In the genomic region with DNA sequence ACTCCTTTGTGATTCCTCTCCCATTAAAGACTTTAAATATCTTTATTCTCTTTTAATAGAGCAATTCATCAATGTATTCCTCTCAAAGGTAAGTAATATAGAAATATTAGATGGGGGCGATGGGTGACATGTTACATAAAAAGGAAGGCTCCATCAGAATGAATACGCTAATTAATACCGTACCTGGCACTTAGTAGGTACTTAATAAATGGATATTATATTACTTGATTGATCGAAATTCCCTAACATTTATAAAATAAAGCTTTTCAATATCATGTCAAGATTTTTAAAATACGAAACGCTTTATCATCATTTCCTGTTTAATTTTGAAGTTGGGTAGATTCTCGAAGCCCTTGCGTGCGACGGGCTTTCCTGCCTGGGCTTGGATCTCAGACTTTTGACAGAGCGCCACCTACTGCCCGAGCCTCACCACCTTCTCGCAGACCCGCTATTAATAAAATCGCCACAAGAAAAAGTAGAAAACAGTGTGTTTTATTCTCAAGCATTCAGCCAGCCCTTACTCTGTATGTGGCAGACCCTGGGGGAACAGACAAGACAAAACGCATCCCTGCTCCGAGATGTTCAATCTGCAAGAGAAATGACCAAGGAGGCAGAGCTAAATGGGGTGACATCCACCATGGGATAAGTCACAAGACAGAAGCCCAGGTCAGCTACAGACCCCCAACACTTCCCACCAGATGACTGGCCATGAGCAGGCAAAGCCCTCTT, we compare ENCODE assay signal across 9 cellular contexts.
DNase-seq lines count a peak whose midpoint lies in the region; ATAC-seq, FAIRE-seq and TF ChIP-seq lines count a peak whose summit lies in the region.
"Had no signal": no experiment of that assay in that cellular context is flagged by ENCODE, and none has a peak within 500 bp of the region (broad histone marks: within the 10 kb centered on the region; RNA-seq: fewer than 3 reads in every experiment).

No MANE protein-coding gene starts in this region.

- H3K9me3 Mint-ChIP-seq in activated naive CD4-positive, alpha-beta T cell treated with anti-CD3 and anti-CD28 coated beads, Interleukin-2, amount 10 ng/mL, durations not matched to agents 7 days and 5 days, result peaks cover 3% of the 10 kb centered on the region

- peak; percentile 78 for TF ChIP-seq CTCF in psoas muscle (IDR thresholded peaks at IDR 0.05)

- peak overlapping the region; percentile 57 for H3K9ac ChIP-seq in SK-N-MC (ENCODE audit: insufficient read length)

- DNase-seq in DMS114 treated with DMSO at 0.1 percent for 48 hours (lab: John Stamatoyannopoulos, UW; ENCODE audit: unreplicated experiment), result peak; percentile 64
- peak; percentile 69 for DNase-seq in HuH-7 (ENCODE audit: low spot score)
- no peak for DNase-seq in SK-N-MC (ENCODE audit: low read depth, low spot score)
- DNase-seq in activated naive CD4-positive, alpha-beta T cell treated with anti-CD3 and anti-CD28 coated beads, Interleukin-2, amount 10 ng/mL, durations not matched to agents 7 days and 5 days, result peak; percentile 87
- DNase-seq in head of caudate nucleus, result peak; percentile 75 to 93 (median 85)
- DNase-seq in psoas muscle, result peak; percentile 70 to 88
- peak; percentile 76 for DNase-seq in urothelium cell line (ENCODE audit: low spot score)

- CTCF ChIA-PET in activated naive CD4-positive, alpha-beta T cell treated with anti-CD3 and anti-CD28 coated beads, Interleukin-2, amount 10 ng/mL, durations not matched to agents 7 days and 5 days (lab: Charles Lee), result interaction anchor here (0.6 to 2.4 kb wide), 31 partner anchors 8 to 761 kb away, joined by 3 to 19 read pairs (median 3); no protein-coding TSS in a partner anchor

- H3K27me3 Mint-ChIP-seq in activated naive CD4-positive, alpha-beta T cell treated with anti-CD3 and anti-CD28 coated beads, Interleukin-2, amount 10 ng/mL, durations not matched to agents 7 days and 5 days, result peaks cover 8% of the 10 kb centered on the region

- H3K27ac ChIP-seq in SK-N-MC (no peak overlapping the region), psoas muscle (peak overlapping the region; percentile 61)
- H3K27ac ChIP-seq: epithelial cell of prostate had no signal

- H3K27me3 ChIP-seq in psoas muscle (ENCODE audit: insufficient read depth in 3 of 3, low read length in 2 of 3), result no peaks in the 10 kb centered on the region

- no peak for FAIRE-seq in urothelium cell line (lab: Jason Lieb, UNC)

- H3K4me1 ChIP-seq in psoas muscle, result peaks cover 6% of the 10 kb centered on the region

- ATAC-seq in psoas muscle, result peak; percentile 79 to 92 (median 83)
- no peak for ATAC-seq in HG03571 (IDR thresholded peaks at IDR 0.05; ENCODE audit: unreplicated experiment)

- H3K4me1 Mint-ChIP-seq in activated naive CD4-positive, alpha-beta T cell treated with anti-CD3 and anti-CD28 coated beads, Interleukin-2, amount 10 ng/mL, durations not matched to agents 7 days and 5 days, result peaks cover 9% of the 10 kb centered on the region

- H3K36me3 ChIP-seq in SK-N-MC (ENCODE audit: insufficient read depth, low read length) (no peaks in the 10 kb centered on the region), psoas muscle (ENCODE audit: insufficient read depth in 1 of 2, low read depth in 1 of 2) (no peaks in the 10 kb centered on the region)

- no peak overlapping the region for H3K27ac Mint-ChIP-seq in activated naive CD4-positive, alpha-beta T cell treated with anti-CD3 and anti-CD28 coated beads, Interleukin-2, amount 10 ng/mL, durations not matched to agents 7 days and 5 days

- intact Hi-C loops in head of caudate nucleus (cut with DNase I), result loop anchor here (10.0 kb wide), 1 partner anchor 444 kb away; no protein-coding TSS in a partner anchor
- intact Hi-C loops in psoas muscle (cut with DNase I), result loop anchor here (2.0 to 10.0 kb wide), 4 partner anchors 96 to 447 kb away; no protein-coding TSS in a partner anchor

- H3K4me3 ChIP-seq in SK-N-MC (peak overlapping the region; percentile 19; the same call in 1 of the 2 replicates), psoas muscle (peak overlapping the region; percentile 56)

- H3K9me3 ChIP-seq in SK-N-MC (ENCODE audit: low read depth, low read length) (no peaks in the 10 kb centered on the region), psoas muscle (no peaks in the 10 kb centered on the region)

- H3K4me3 Mint-ChIP-seq in activated naive CD4-positive, alpha-beta T cell treated with anti-CD3 and anti-CD28 coated beads, Interleukin-2, amount 10 ng/mL, durations not matched to agents 7 days and 5 days, result no peak overlapping the region

- WGBS in psoas muscle, 3 donors, result 17 to 18% (median 18%) methylated on average over 17 of the region's 17 CpGs

- H3K36me3 Mint-ChIP-seq in activated naive CD4-positive, alpha-beta T cell treated with anti-CD3 and anti-CD28 coated beads, Interleukin-2, amount 10 ng/mL, durations not matched to agents 7 days and 5 days, result no peaks in the 10 kb centered on the region
